1 cellular context compared by ENCODE assay signal in genomic region chr5:109962882-109963603, GRCh38.
TF ChIP-seq lines count a peak whose summit lies in the region.

No MANE protein-coding gene starts in this region.

TF ChIP-seq in GM12878, 131 proteins besides CTCF, POLR2A, EP300 and RAD21:
- TF ChIP-seq, protein P1, sequence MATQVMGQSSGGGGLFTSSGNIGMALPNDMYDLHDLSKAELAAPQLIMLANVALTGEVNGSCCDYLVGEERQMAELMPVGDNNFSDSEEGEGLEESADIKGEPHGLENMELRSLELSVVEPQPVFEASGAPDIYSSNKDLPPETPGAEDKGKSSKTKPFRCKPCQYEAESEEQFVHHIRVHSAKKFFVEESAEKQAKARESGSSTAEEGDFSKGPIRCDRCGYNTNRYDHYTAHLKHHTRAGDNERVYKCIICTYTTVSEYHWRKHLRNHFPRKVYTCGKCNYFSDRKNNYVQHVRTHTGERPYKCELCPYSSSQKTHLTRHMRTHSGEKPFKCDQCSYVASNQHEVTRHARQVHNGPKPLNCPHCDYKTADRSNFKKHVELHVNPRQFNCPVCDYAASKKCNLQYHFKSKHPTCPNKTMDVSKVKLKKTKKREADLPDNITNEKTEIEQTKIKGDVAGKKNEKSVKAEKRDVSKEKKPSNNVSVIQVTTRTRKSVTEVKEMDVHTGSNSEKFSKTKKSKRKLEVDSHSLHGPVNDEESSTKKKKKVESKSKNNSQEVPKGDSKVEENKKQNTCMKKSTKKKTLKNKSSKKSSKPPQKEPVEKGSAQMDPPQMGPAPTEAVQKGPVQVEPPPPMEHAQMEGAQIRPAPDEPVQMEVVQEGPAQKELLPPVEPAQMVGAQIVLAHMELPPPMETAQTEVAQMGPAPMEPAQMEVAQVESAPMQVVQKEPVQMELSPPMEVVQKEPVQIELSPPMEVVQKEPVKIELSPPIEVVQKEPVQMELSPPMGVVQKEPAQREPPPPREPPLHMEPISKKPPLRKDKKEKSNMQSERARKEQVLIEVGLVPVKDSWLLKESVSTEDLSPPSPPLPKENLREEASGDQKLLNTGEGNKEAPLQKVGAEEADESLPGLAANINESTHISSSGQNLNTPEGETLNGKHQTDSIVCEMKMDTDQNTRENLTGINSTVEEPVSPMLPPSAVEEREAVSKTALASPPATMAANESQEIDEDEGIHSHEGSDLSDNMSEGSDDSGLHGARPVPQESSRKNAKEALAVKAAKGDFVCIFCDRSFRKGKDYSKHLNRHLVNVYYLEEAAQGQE (IDR thresholded peaks at IDR 0.05; ENCODE audit: low read depth, low read length): no peak
TF ChIP-seq in GM12878: peak in this region for 0.
